In the genomic region with DNA sequence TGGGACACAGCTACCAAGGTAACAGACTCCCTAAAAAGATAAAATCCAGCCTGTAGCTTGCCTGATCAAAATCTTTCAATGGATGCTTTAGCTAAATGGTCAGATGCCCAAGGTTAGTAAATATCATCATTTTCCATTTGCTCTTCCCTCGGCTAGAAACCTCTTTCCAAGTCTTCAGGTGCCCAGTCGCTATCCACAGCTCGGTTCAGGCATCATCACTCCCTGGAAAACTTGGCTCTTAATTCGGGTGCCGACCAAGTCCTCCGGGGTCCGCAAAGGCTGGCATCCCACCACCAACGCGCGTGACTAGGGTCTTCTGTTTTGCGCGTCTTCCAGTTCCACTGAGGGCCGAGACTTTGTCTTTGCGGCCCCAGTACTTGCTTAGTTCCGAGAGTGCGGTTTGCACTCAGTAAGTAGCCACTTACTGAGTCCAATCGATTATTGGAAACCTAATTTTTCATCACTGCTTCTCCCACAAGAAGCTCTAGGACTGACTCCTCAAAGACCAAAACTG, we compare ENCODE assay signal across 9 cellular contexts. TPM values are rescaled to one million over a fixed set of nuclear protein-coding genes. Genes with fewer than 3 reads are reported as not detected.
DNase-seq lines count a peak whose midpoint lies in the region; ATAC-seq and TF ChIP-seq lines count a peak whose summit lies in the region.
"Had no signal": no experiment of that assay in that cellular context is flagged by ENCODE, and none has a peak within 500 bp of the region (broad histone marks: within the 10 kb centered on the region; RNA-seq: fewer than 3 reads in every experiment).

No MANE protein-coding gene starts in this region.

- DNase-seq in heart left ventricle (no peak), cardiac septum (ENCODE audit: low spot score) (no peak), adrenal gland (peak in 1 of 7 donors; percentile 10), right lobe of liver (peak in 1 of 3 donors; percentile 32), upper lobe of right lung (no peak), SIG-M5 treated with dmso at 0.1 percent for 504 hours (lab: John Stamatoyannopoulos, UW; ENCODE audit: unreplicated experiment) (no peak), putamen (ENCODE audit: low spot score) (no peak), globus pallidus (ENCODE audit: low spot score) (no peak)

- H3K4me1 ChIP-seq in heart left ventricle, result peaks cover 0 to 53% (median 8%) of the 10 kb centered on the region in 12 donors
- H3K4me1 ChIP-seq in adrenal gland (replicated peaks in 1 of 2), result peaks cover 4 to 28% of the 10 kb centered on the region in 2 donors
- H3K4me1 ChIP-seq in right lobe of liver, result peaks cover 0 to 8% (median 0%) of the 10 kb centered on the region in 4 donors
- peaks cover 13% of the 10 kb centered on the region for H3K4me1 ChIP-seq in upper lobe of right lung

- H3K27ac ChIP-seq in heart left ventricle (peak overlapping the region in 8 of 12 donors; percentile 20 to 64 (median 44)), adrenal gland (peak overlapping the region in 4 of 5 donors; percentile 13 to 70 (median 29)), right lobe of liver (no peak overlapping the region), upper lobe of right lung (peak overlapping the region; percentile 53)

- peak overlapping the region in 11 of 12 donors; percentile 15 to 58 (median 45) for H3K4me3 ChIP-seq in heart left ventricle
- peak overlapping the region in 1 of 4 donors; percentile 29 for H3K4me3 ChIP-seq in adrenal gland
- H3K4me3 ChIP-seq in right lobe of liver, result peak overlapping the region; percentile 5 to 27 (median 23)
- peak overlapping the region; percentile 42 for H3K4me3 ChIP-seq in upper lobe of right lung

- H3K9me3 ChIP-seq in heart left ventricle (no peaks in the 10 kb centered on the region), adrenal gland (replicated peaks in 1 of 3) (no peaks in the 10 kb centered on the region), right lobe of liver (no peaks in the 10 kb centered on the region), upper lobe of right lung (no peaks in the 10 kb centered on the region)

- ATAC-seq in heart left ventricle (no peak), right lobe of liver (no peak), upper lobe of right lung (no peak)

- no peaks in the 10 kb centered on the region for H3K36me3 ChIP-seq in heart left ventricle
- no peaks in the 10 kb centered on the region for H3K36me3 ChIP-seq in adrenal gland (replicated peaks in 1 of 2)
- no peaks in the 10 kb centered on the region for H3K36me3 ChIP-seq in right lobe of liver
- no peaks in the 10 kb centered on the region for H3K36me3 ChIP-seq in upper lobe of right lung

- intact Hi-C loops in heart left ventricle (cut with DNase I), result loop anchor here in 1 of 10 donors (10.0 kb wide), 1 partner anchor 59 kb away; a partner anchor contains a TSS
- intact Hi-C loops in cardiac septum (cut with DNase I), result loop anchor here (10.0 kb wide), 1 partner anchor 199 kb away; a partner anchor contains a TSS
- intact Hi-C loops in adrenal gland (cut with DNase I), result no loop called here
- intact Hi-C loops in right lobe of liver (cut with DNase I), result no loop called here
- intact Hi-C loops in upper lobe of right lung (cut with DNase I), result no loop called here

- H3K27me3 ChIP-seq in heart left ventricle, result peaks cover 0 to 5% (median 0%) of the 10 kb centered on the region in 9 donors
- no peaks in the 10 kb centered on the region for H3K27me3 ChIP-seq in adrenal gland
- no peaks in the 10 kb centered on the region for H3K27me3 ChIP-seq in right lobe of liver
- H3K27me3 ChIP-seq in upper lobe of right lung, result no peaks in the 10 kb centered on the region

- TF ChIP-seq POLR2A in heart left ventricle (IDR thresholded peaks at IDR 0.05), result no peak
- no peak for TF ChIP-seq POLR2A in adrenal gland (IDR thresholded peaks at IDR 0.05)
- no peak for TF ChIP-seq POLR2A in right lobe of liver (IDR thresholded peaks at IDR 0.05)

- WGBS in heart left ventricle, 4 donors, result 17 to 32% (median 24%) methylated on average over 17 of the region's 17 CpGs
- WGBS in adrenal gland, 4 donors, result 37 to 53% (median 45%) methylated on average over 13 to 17 of the region's 17 CpGs
- 19% methylated on average over 16 of the region's 17 CpGs for WGBS in right lobe of liver (ENCODE audit: insufficient coverage, low coverage, low lambda C conversion rate, missing lambda C conversion rate)

- TF ChIP-seq CTCF in heart left ventricle (IDR thresholded peaks at IDR 0.05) (no peak), adrenal gland (IDR thresholded peaks at IDR 0.05) (no peak), right lobe of liver (IDR thresholded peaks at IDR 0.05) (no peak), upper lobe of right lung (IDR thresholded peaks at IDR 0.05) (no peak)

RNA-seq across cellular contexts. Expression of a gene that starts 44.3 kb away (rescaled TPM):
- not detected for total RNA-seq in heart left ventricle
- polyA plus RNA-seq in heart left ventricle, result not detected
- total RNA-seq in cardiac septum, result not detected
- total RNA-seq in adrenal gland, result not detected
- not detected for polyA plus RNA-seq in adrenal gland
- total RNA-seq in right lobe of liver, result not detected
- total RNA-seq in upper lobe of right lung, result not detected
- total RNA-seq: RPMI7951 had no signal

RNA-seq across cellular contexts. Expression of a gene that starts 52.3 kb away (rescaled TPM):
- total RNA-seq in heart left ventricle, result not detected
- polyA plus RNA-seq in heart left ventricle, result not detected
- not detected for total RNA-seq in cardiac septum
- total RNA-seq in adrenal gland, result not detected
- not detected for polyA plus RNA-seq in adrenal gland
- not detected for total RNA-seq in right lobe of liver
- not detected for total RNA-seq in upper lobe of right lung
- total RNA-seq: RPMI7951 had no signal

RNA-seq across cellular contexts. Expression of a gene that starts 59.9 kb away (rescaled TPM):
- 10 to 100 TPM; 23.4 to 48.3 (median 33.1) TPM for total RNA-seq in heart left ventricle
- 10 to 100 TPM; 12.0 to 22.2 TPM for polyA plus RNA-seq in heart left ventricle
- 35.1 TPM for total RNA-seq in cardiac septum
- 100 to 1,000 TPM in 1 of 8 donors, 10 to 100 TPM in 7; 44.0 to 117 (median 88.6) TPM for total RNA-seq in adrenal gland
- polyA plus RNA-seq in adrenal gland, result 100 to 1,000 TPM in 1 of 3 donors, 10 to 100 TPM in 2; 15.3 to 120 (median 18.5) TPM
- total RNA-seq in right lobe of liver, result 10 to 100 TPM; 44.9 to 65.4 (median 52.4) TPM
- total RNA-seq in upper lobe of right lung, result 39.9 TPM

Comparison
In these comparisons a context has a peak if more than half of its experiments do, and no peak if none do; other contexts are left out.
1. H3K27ac ChIP-seq: peak in heart left ventricle (8 of 12), adrenal gland (4 of 5) and upper lobe of right lung (single experiment); none in right lobe of liver (0 of 3).